Comparison of ENCODE assay signal across 2 cellular contexts in the genomic region with DNA sequence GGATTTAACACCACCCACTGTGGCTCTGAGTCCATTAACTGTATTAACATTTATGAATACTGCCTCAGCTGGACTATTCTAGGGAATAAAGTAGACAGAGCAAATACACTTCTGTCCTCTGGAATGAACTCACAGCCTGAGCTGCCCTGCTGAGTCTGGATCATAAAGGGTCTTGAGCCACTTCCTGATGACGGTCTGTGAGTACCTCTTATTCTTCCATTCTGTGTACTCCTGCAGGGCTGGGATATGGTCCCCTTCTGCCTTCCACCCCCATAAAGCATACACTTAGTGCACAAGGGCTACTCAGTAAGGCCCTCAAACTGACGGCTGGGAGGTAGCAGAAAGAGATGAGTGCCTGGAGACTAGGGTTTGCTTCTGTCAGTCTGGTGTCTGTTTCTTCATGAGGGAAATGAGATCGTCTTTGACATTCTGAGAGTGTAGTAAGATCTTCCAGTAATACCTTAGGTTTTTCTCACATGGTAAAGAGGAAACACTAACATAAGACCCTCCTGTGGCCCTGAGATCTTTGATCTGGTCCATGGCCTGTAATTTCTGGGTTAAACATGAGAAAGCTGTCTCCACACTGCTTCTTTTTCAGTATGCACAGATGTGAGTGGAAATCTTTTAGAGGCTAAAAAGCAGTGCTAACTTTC.
TF ChIP-seq lines count a peak whose summit lies in the region.

No MANE protein-coding gene starts in this region.

TF ChIP-seq in HepG2, 621 proteins besides CTCF, POLR2A, EP300 and RAD21:
- TF ChIP-seq, protein P1, sequence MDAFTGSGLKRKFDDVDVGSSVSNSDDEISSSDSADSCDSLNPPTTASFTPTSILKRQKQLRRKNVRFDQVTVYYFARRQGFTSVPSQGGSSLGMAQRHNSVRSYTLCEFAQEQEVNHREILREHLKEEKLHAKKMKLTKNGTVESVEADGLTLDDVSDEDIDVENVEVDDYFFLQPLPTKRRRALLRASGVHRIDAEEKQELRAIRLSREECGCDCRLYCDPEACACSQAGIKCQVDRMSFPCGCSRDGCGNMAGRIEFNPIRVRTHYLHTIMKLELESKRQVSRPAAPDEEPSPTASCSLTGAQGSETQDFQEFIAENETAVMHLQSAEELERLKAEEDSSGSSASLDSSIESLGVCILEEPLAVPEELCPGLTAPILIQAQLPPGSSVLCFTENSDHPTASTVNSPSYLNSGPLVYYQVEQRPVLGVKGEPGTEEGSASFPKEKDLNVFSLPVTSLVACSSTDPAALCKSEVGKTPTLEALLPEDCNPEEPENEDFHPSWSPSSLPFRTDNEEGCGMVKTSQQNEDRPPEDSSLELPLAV (CRISPR knock-in tag; conservative IDR thresholded peaks at IDR 0.05; ENCODE audit: low read depth), result no peak
- TF ChIP-seq HES4 (CRISPR knock-in tag; IDR thresholded peaks at IDR 0.05; ENCODE audit: borderline replicate concordance), result no peak
- TF ChIP-seq TCF12 (IDR thresholded peaks at IDR 0.05), result no peak
- no peak for TF ChIP-seq TCF12 (CRISPR knock-in tag; IDR thresholded peaks at IDR 0.05)
- TF ChIP-seq, protein P2, sequence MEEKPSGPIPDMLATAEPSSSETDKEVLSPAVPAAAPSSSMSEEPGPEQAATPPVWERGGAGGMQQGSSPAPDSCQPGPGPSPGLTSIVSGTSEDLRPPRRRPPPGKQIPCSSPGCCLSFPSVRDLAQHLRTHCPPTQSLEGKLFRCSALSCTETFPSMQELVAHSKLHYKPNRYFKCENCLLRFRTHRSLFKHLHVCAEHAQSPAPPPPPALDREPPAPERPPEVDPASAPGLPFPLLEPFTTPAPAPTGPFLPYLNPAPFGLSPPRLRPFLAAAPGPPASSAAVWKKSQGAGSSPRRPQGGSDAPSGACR (CRISPR knock-in tag; IDR thresholded peaks at IDR 0.05), result no peak
- TF ChIP-seq, protein P3, sequence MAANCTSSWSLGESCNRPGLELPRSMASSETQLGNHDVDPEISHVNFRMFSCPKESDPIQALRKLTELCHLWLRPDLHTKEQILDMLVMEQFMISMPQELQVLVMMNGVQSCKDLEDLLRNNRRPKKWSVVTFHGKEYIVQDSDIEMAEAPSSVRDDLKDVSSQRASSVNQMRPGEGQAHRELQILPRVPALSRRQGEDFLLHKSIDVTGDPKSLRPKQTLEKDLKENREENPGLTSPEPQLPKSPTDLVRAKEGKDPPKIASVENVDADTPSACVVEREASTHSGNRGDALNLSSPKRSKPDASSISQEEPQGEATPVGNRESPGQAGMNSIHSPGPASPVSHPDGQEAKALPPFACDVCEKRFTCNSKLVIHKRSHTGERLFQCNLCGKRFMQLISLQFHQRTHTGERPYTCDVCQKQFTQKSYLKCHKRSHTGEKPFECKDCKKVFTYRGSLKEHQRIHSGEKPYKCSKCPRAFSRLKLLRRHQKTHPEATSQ (CRISPR knock-in tag; IDR thresholded peaks at IDR 0.05; ENCODE audit: borderline replicate concordance), result no peak

TF ChIP-seq in K562, 482 proteins besides CTCF, POLR2A, EP300 and RAD21:
- TF ChIP-seq, protein P4, sequence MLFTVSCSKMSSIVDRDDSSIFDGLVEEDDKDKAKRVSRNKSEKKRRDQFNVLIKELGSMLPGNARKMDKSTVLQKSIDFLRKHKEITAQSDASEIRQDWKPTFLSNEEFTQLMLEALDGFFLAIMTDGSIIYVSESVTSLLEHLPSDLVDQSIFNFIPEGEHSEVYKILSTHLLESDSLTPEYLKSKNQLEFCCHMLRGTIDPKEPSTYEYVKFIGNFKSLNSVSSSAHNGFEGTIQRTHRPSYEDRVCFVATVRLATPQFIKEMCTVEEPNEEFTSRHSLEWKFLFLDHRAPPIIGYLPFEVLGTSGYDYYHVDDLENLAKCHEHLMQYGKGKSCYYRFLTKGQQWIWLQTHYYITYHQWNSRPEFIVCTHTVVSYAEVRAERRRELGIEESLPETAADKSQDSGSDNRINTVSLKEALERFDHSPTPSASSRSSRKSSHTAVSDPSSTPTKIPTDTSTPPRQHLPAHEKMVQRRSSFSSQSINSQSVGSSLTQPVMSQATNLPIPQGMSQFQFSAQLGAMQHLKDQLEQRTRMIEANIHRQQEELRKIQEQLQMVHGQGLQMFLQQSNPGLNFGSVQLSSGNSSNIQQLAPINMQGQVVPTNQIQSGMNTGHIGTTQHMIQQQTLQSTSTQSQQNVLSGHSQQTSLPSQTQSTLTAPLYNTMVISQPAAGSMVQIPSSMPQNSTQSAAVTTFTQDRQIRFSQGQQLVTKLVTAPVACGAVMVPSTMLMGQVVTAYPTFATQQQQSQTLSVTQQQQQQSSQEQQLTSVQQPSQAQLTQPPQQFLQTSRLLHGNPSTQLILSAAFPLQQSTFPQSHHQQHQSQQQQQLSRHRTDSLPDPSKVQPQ (CRISPR knock-in tag; IDR thresholded peaks at IDR 0.05; ENCODE audit: borderline replicate concordance), result no peak
- TF ChIP-seq, protein P5, sequence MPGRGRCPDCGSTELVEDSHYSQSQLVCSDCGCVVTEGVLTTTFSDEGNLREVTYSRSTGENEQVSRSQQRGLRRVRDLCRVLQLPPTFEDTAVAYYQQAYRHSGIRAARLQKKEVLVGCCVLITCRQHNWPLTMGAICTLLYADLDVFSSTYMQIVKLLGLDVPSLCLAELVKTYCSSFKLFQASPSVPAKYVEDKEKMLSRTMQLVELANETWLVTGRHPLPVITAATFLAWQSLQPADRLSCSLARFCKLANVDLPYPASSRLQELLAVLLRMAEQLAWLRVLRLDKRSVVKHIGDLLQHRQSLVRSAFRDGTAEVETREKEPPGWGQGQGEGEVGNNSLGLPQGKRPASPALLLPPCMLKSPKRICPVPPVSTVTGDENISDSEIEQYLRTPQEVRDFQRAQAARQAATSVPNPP (IDR thresholded peaks at IDR 0.05; ENCODE audit: borderline replicate concordance, insufficient read depth, insufficient read length), result no peak
- TF ChIP-seq HSF4 (CRISPR knock-in tag; IDR thresholded peaks at IDR 0.05; ENCODE audit: borderline replicate concordance), result no peak
- TF ChIP-seq CCNT2 (IDR thresholded peaks at IDR 0.05; ENCODE audit: borderline replicate concordance, extremely low read depth, insufficient read length, low read depth, low read length), result no peak
- TF ChIP-seq, protein P6, sequence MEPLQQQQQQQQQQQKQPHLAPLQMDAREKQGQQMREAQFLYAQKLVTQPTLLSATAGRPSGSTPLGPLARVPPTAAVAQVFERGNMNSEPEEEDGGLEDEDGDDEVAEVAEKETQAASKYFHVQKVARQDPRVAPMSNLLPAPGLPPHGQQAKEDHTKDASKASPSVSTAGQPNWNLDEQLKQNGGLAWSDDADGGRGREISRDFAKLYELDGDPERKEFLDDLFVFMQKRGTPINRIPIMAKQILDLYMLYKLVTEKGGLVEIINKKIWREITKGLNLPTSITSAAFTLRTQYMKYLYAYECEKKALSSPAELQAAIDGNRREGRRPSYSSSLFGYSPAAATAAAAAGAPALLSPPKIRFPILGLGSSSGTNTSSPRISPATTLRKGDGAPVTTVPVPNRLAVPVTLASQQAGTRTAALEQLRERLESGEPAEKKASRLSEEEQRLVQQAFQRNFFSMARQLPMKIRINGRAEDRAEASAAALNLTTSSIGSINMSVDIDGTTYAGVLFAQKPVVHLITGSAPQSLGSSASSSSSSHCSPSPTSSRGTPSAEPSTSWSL (CRISPR knock-in tag; IDR thresholded peaks at IDR 0.05; ENCODE audit: borderline replicate concordance), result no peak
- no peak for TF ChIP-seq SUPT5H (IDR thresholded peaks at IDR 0.05)
- no peak for TF ChIP-seq ZNF239 (CRISPR knock-in tag; IDR thresholded peaks at IDR 0.05)
- TF ChIP-seq ZBTB1 (CRISPR knock-in tag; IDR thresholded peaks at IDR 0.05; ENCODE audit: borderline replicate concordance, low read depth), result no peak
- TF ChIP-seq ATF7 (IDR thresholded peaks at IDR 0.05), result no peak
- no peak for TF ChIP-seq CXXC5 (CRISPR knock-in tag; IDR thresholded peaks at IDR 0.05)
- TF ChIP-seq, protein P7, sequence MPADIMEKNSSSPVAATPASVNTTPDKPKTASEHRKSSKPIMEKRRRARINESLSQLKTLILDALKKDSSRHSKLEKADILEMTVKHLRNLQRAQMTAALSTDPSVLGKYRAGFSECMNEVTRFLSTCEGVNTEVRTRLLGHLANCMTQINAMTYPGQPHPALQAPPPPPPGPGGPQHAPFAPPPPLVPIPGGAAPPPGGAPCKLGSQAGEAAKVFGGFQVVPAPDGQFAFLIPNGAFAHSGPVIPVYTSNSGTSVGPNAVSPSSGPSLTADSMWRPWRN (IDR thresholded peaks at IDR 0.05; ENCODE audit: low read depth), result no peak
- no peak for TF ChIP-seq KLF10 (CRISPR knock-in tag; IDR thresholded peaks at IDR 0.05)
